In the genomic region with DNA sequence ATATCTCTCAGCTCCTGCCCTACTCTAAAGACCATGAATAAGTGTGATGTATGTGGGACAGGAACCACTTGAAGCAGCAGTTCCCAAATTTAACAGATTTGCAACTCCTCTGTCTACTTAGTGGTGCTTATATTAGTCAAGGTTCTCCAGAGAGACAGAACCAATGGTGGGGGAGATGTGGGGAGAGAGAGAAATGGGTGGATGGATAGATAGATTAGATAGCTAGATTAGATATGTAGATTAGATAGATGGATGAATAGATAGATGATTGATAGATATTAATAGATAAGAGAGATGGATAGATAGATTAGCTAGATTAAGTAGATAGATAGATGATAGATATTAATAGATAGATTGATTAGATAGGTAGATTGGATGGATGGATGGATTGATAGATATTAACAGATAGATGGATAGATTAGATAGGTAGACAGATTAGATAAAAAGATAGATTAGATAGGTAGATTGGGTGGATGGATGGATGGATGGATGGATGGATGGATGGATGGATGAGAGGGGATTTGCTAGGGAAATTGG, we compare ENCODE assay signal across 1 cellular context.
TF ChIP-seq lines count a peak whose summit lies in the region.

No MANE protein-coding gene starts in this region.

TF ChIP-seq in H1, 55 proteins besides CTCF, POLR2A, EP300 and RAD21:
- TF ChIP-seq SP1 (IDR thresholded peaks at IDR 0.05; ENCODE audit: low read depth, low read length) (no peak), GABPA (IDR thresholded peaks at IDR 0.05; ENCODE audit: borderline replicate concordance, insufficient read depth, low read length) (no peak), HDAC2 (IDR thresholded peaks at IDR 0.05; ENCODE audit: borderline replicate concordance in 1 of 2, low read depth in 2 of 2, low read length in 2 of 2) (no peak), BACH1 (IDR thresholded peaks at IDR 0.05; ENCODE audit: low read length) (no peak), ZNF274 (IDR thresholded peaks at IDR 0.05; ENCODE audit: borderline replicate concordance, extremely low read depth, low read length) (no peak), KDM1A (IDR thresholded peaks at IDR 0.05; ENCODE audit: borderline replicate concordance, low read length) (no peak), CHD1 (IDR thresholded peaks at IDR 0.05; ENCODE audit: low read depth, low read length) (no peak), JUN (IDR thresholded peaks at IDR 0.05; ENCODE audit: low read depth, low read length) (no peak), EZH2 (IDR thresholded peaks at IDR 0.05; ENCODE audit: low read depth, low read length, severe bottlenecking) (no peak), SIX5 (IDR thresholded peaks at IDR 0.05; ENCODE audit: low read depth, low read length) (no peak), MAFK (IDR thresholded peaks at IDR 0.05; ENCODE audit: low read depth, low read length) (no peak), SIN3A (conservative IDR thresholded peaks at IDR 0.05 in 1 of 2, IDR thresholded peaks at IDR 0.05 in 1 of 2; ENCODE audit: low read depth in 1 of 2, low read length in 2 of 2) (no peak), JUND (IDR thresholded peaks at IDR 0.05; ENCODE audit: low read length) (no peak), SUZ12 (IDR thresholded peaks at IDR 0.05; ENCODE audit: low read length) (no peak), TAF1 (IDR thresholded peaks at IDR 0.05; ENCODE audit: low read depth, low read length) (no peak)
- TF ChIP-seq, protein P1, sequence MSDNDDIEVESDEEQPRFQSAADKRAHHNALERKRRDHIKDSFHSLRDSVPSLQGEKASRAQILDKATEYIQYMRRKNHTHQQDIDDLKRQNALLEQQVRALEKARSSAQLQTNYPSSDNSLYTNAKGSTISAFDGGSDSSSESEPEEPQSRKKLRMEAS (IDR thresholded peaks at IDR 0.05) = no peak
- TF ChIP-seq, protein P2, sequence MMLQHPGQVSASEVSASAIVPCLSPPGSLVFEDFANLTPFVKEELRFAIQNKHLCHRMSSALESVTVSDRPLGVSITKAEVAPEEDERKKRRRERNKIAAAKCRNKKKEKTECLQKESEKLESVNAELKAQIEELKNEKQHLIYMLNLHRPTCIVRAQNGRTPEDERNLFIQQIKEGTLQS (IDR thresholded peaks at IDR 0.05; ENCODE audit: insufficient read depth, low read depth, low read length) = no peak
